ENCODE assay signal across 7 cellular contexts in genomic region chr9:81522721-81523551, GRCh38.
A peak's percentile ranks its signal among the peaks of the same experiment; 100 is the strongest.
DNase-seq lines count a peak whose midpoint lies in the region; ATAC-seq and TF ChIP-seq lines count a peak whose summit lies in the region.

No MANE protein-coding gene starts in this region.

- no peak for TF ChIP-seq EP300 in neural cell (conservative IDR thresholded peaks at IDR 0.05; ENCODE audit: poor library complexity, severe bottlenecking)

- DNase-seq in HL-60 (ENCODE audit: low read depth in 1 of 2, low spot score in 1 of 2): peak; percentile 2 to 12
- DNase-seq in PC-3: peak; percentile 74
- peak; percentile 67 for DNase-seq in fibroblast of gingiva (ENCODE audit: low read depth)
- DNase-seq in activated naive CD4-positive, alpha-beta T cell (lab: John Stamatoyannopoulos, UW): no peak

- H2AFZ ChIP-seq in PC-3 (ENCODE audit: low read length) (peak overlapping the region; percentile 68), neural cell (ENCODE audit: low read depth, low read length) (no peak overlapping the region)

- peak; percentile 68 for TF ChIP-seq RAD21 in neural cell (conservative IDR thresholded peaks at IDR 0.05)

- POLR2A ChIA-PET in PC-3 (lab: Charles Lee; ENCODE audit: unreplicated experiment): no interaction called here

- peak; percentile 70 for ATAC-seq in GM18502 (IDR thresholded peaks at IDR 0.05; ENCODE audit: poor library complexity, unreplicated experiment)
- ATAC-seq in PC-3: peak; percentile 54; the same call in 1 of the 2 replicates
- no peak for ATAC-seq in HG03571 (IDR thresholded peaks at IDR 0.05; ENCODE audit: unreplicated experiment)

- CTCF ChIA-PET in PC-3 (lab: Charles Lee): interaction anchor here (1.3 to 1.4 kb wide), 2 partner anchors 27 to 163 kb away, joined by 6 to 8 read pairs; no protein-coding TSS in a partner anchor

- H3K27me3 ChIP-seq in HL-60 (ENCODE audit: insufficient read depth, poor library complexity, severe bottlenecking) (no peaks in the 10 kb centered on the region), PC-3 (ENCODE audit: low read length) (no peaks in the 10 kb centered on the region), neural cell (ENCODE audit: insufficient read depth, low read depth, low read length) (no peaks in the 10 kb centered on the region)

- no peaks in the 10 kb centered on the region for H3K9me3 ChIP-seq in PC-3 (ENCODE audit: low read length)
- no peaks in the 10 kb centered on the region for H3K9me3 ChIP-seq in neural cell (ENCODE audit: low read length)

- 0 out of 2 replicates have a peak overlapping the region, but pooled peaks have one; percentile 26 for H3K4me2 ChIP-seq in PC-3 (ENCODE audit: low read length)
- no peak overlapping the region for H3K4me2 ChIP-seq in neural cell (ENCODE audit: low read length)

- intact Hi-C loops in PC-3 (cut with micrococcal nuclease): loop anchor here (2.0 to 10.0 kb wide), 2 partner anchors 62 to 164 kb away; no protein-coding TSS in a partner anchor

- no peak overlapping the region for H3K4me3 ChIP-seq in HL-60 (replicated peaks; ENCODE audit: insufficient read depth, low read length)
- H3K4me3 ChIP-seq in PC-3 (ENCODE audit: low read length): no peak overlapping the region
- H3K4me3 ChIP-seq in neural cell (ENCODE audit: low read length): no peak overlapping the region

- no peaks in the 10 kb centered on the region for H4K20me1 ChIP-seq in PC-3 (ENCODE audit: low read length)
- no peaks in the 10 kb centered on the region for H4K20me1 ChIP-seq in neural cell (ENCODE audit: insufficient read depth)

- H3K9me2 ChIP-seq in PC-3 (replicated peaks; ENCODE audit: low read length): no peaks in the 10 kb centered on the region
- no peaks in the 10 kb centered on the region for H3K9me2 ChIP-seq in neural cell (ENCODE audit: insufficient read depth, low read length)

- H3K27ac ChIP-seq in HL-60 (replicated peaks) (no peak overlapping the region), PC-3 (ENCODE audit: low read length) (peak overlapping the region; percentile 78), neural cell (ENCODE audit: low read length) (no peak overlapping the region)

- H3F3A ChIP-seq in PC-3 (ENCODE audit: low read length, unreplicated experiment): no peaks in the 10 kb centered on the region
- H3F3A ChIP-seq in neural cell (ENCODE audit: insufficient read depth, low read length, poor library complexity, severe bottlenecking): no peaks in the 10 kb centered on the region

- H3K79me2 ChIP-seq in PC-3 (ENCODE audit: low read length) (no peaks in the 10 kb centered on the region), neural cell (replicated peaks; ENCODE audit: insufficient read depth, low read length) (no peaks in the 10 kb centered on the region)

- no TSS peak for BruUV-seq in PC-3 (replicated peaks; lab: Mats Ljungman, UMichigan)

- peak; percentile 8 for TF ChIP-seq CTCF in HL-60 (IDR thresholded peaks at IDR 0.05; ENCODE audit: insufficient read depth, low read length)
- peak; percentile 66 for TF ChIP-seq CTCF in PC-3 (conservative IDR thresholded peaks at IDR 0.05; ENCODE audit: low read depth, low read length)
- peak; percentile 63 for TF ChIP-seq CTCF in neural cell (IDR thresholded peaks at IDR 0.05; ENCODE audit: poor library complexity, severe bottlenecking)

- H3K36me3 ChIP-seq in PC-3 (ENCODE audit: low read depth, low read length) (no peaks in the 10 kb centered on the region), neural cell (ENCODE audit: insufficient read depth, low read length) (no peaks in the 10 kb centered on the region)

- H3K9ac ChIP-seq in PC-3 (ENCODE audit: low read length) (no peak overlapping the region), neural cell (ENCODE audit: low read length) (no peak overlapping the region)

- H3K4me1 ChIP-seq in PC-3 (ENCODE audit: insufficient read depth, low read length): peaks cover 11% of the 10 kb centered on the region; the same call in 1 of the 2 replicates

TF ChIP-seq in neural cell, 6 proteins besides CTCF, POLR2A, EP300 and RAD21:
- TF ChIP-seq MXI1 (conservative IDR thresholded peaks at IDR 0.05; ENCODE audit: poor library complexity, severe bottlenecking) (no peak), SMC3 (conservative IDR thresholded peaks at IDR 0.05; ENCODE audit: poor library complexity) (peak; percentile 72), REST (IDR thresholded peaks at IDR 0.05; ENCODE audit: borderline replicate concordance) (no peak)

Comparison
In these comparisons a context has a peak if more than half of its experiments do, and no peak if none do; other contexts are left out.
1. DNase-seq: peak in HL-60 (2 of 2), PC-3 (single experiment) and fibroblast of gingiva (single experiment); none in activated naive CD4-positive, alpha-beta T cell (0 of 4).
2. CTCF ChIP-seq: peak in every context shown above with its lines; median percentile 66 in PC-3; 63 in neural cell; 8 in HL-60.